ENCODE assay signal across 7 cellular contexts in the genomic region with DNA sequence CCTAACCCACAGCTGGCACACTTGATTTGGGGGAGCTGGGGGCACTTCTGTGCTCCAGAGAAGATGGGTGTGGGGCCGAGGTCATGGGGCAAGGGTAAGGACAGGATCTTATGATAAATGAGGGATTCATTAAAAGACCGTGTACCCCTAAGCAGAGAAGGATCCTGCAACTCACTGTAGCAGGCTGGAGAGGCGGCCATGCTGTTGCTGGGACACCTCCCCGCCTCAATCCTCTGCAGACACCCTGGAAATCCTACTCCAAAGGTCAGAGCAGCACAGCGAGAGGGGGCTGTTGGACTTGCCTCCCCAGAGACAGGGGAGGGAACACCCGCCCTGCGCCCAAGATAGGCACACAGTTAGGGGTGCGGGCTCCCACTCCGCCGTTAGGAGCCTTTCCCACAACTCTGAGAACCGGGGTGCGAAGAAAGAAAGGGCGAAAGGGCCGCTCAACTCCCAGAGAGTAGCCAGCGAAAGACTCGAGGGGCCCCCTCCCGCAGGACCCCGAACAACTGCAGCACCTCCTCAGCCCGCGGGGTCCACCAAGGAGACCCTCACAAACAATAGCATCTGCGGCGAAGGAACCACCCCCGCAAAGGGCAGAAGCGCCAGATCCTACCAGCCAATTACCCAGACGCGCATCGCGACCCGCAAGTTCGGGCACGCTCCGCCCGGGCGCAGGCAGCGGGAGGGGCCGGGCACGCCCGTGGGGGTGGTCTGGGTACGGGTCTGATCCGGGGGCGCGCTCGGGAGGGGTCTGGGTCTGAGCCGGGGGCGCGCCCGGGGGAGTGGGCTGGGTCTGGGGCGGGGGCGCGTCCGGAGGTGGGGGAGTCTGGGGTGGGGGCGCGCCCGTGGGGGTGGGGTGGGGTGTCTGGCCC. TPM values are rescaled to one million over a fixed set of nuclear protein-coding genes. Genes with fewer than 3 reads are reported as not detected.
DNase-seq lines count a peak whose midpoint lies in the region; ATAC-seq and TF ChIP-seq lines count a peak whose summit lies in the region.

No MANE protein-coding gene starts in this region.

- no peak for TF ChIP-seq CTCF in HFF-Myc (IDR thresholded peaks at IDR 0.05; ENCODE audit: low read depth, low read length, missing control alignments)
- TF ChIP-seq CTCF in gastroesophageal sphincter (IDR thresholded peaks at IDR 0.05): no peak
- no peak for TF ChIP-seq CTCF in sigmoid colon (IDR thresholded peaks at IDR 0.05)

- DNase-seq in HFF-Myc (ENCODE audit: extremely low read depth, low read depth): no peak
- DNase-seq in SK-N-DZ (ENCODE audit: low spot score): peak; percentile 60
- DNase-seq in sigmoid colon: no peak
- no peak for DNase-seq in AG08395 (ENCODE audit: low spot score)
- no peak for DNase-seq in SHP77 treated with DMSO at 0.1 percent for 48 hours (lab: John Stamatoyannopoulos, UW)

- ATAC-seq in gastroesophageal sphincter: no peak
- ATAC-seq in HG03175 (IDR thresholded peaks at IDR 0.05; ENCODE audit: unreplicated experiment): no peak

- intact Hi-C loops in sigmoid colon (cut with DNase I): loop anchor here (2.0 kb wide), 1 partner anchor 75 kb away; no protein-coding TSS in a partner anchor

- H3K27ac ChIP-seq in gastroesophageal sphincter (peak overlapping the region in 3 of 4 donors; percentile 0 to 75 (median 51)), sigmoid colon (peak overlapping the region in 3 of 4 donors; percentile 57 to 72 (median 69))

- H3K36me3 ChIP-seq in gastroesophageal sphincter: no peaks in the 10 kb centered on the region
- no peaks in the 10 kb centered on the region for H3K36me3 ChIP-seq in sigmoid colon

- TF ChIP-seq POLR2A in gastroesophageal sphincter (IDR thresholded peaks at IDR 0.05) (no peak), sigmoid colon (IDR thresholded peaks at IDR 0.05) (no peak)

- WGBS in gastroesophageal sphincter (ENCODE audit: low coverage in 1 of 2), 2 donors: 36 to 37% methylated on average over 2 to 13 of the region's 54 CpGs
- 18 to 19% methylated on average over 54 of the region's 54 CpGs for WGBS in sigmoid colon, 2 donors

- H3K4me1 ChIP-seq in gastroesophageal sphincter (peaks cover 0 to 20% (median 6%) of the 10 kb centered on the region in 3 donors), sigmoid colon (peaks cover 0 to 17% (median 8%) of the 10 kb centered on the region in 4 donors)

- H3K27me3 ChIP-seq in gastroesophageal sphincter (no peaks in the 10 kb centered on the region), sigmoid colon (no peaks in the 10 kb centered on the region)

- H3K9me3 ChIP-seq in gastroesophageal sphincter: no peaks in the 10 kb centered on the region
- no peaks in the 10 kb centered on the region for H3K9me3 ChIP-seq in sigmoid colon

- peak overlapping the region; percentile 72 for H3K4me3 ChIP-seq in HFF-Myc (replicated peaks; ENCODE audit: low read depth, low read length)
- peak overlapping the region; percentile 77 to 89 for H3K4me3 ChIP-seq in gastroesophageal sphincter
- H3K4me3 ChIP-seq in sigmoid colon: peak overlapping the region; percentile 60 to 98 (median 88)

- TF ChIP-seq EP300 in gastroesophageal sphincter (IDR thresholded peaks at IDR 0.05) (no peak), sigmoid colon (IDR thresholded peaks at IDR 0.05) (no peak)

RNA-seq across cellular contexts. Expression of a gene that starts 1.3 kb away (rescaled TPM):
- 10.3 and 11.8 TPM in 2 replicates for polyA plus RNA-seq in SK-N-DZ (2014; cell fraction: cytosol; rRNA removed)
- 8.2 and 11.8 TPM in 2 replicates for polyA plus RNA-seq in SK-N-DZ (2014; cell fraction: nucleus; rRNA removed)
- total RNA-seq in gastroesophageal sphincter (10 to 100 TPM in 1 of 4 donors, 1 to 10 TPM in 3; 3.7 to 14.0 (median 8.6) TPM), sigmoid colon (10 to 100 TPM in 1 of 4 donors, 1 to 10 TPM in 3; 6.2 to 13.0 (median 9.6) TPM)
- 1 to 10 TPM in 2 of 3 donors, not detected in 1; 1.2 to 1.8 TPM for polyA plus RNA-seq in sigmoid colon
